1 cellular context compared by ENCODE assay signal in the genomic region with DNA sequence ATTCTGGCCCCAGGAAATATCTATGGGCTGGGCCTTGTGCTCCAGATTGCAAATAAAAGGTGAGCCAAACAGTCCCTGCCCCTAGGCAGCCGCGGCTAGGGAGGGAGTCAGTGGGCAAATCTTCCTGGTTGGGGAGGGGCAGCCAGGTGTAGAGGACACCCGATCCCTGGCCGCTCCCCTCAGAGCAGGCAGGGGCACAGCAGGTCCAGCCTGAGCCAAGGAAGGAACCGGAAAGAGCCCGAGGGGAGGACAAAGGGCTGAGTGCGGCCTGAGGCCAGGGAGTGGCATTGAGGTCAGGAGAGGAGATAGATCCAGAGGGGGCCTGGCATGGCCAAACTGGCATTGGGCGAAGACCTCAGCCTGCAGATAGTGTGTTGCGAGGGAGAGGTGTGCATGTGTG.
TF ChIP-seq lines count a peak whose summit lies in the region.

No MANE protein-coding gene starts in this region.

TF ChIP-seq in GM23338, 12 proteins besides CTCF, POLR2A, EP300 and RAD21 (continued from another document):
- TF ChIP-seq, protein P1, sequence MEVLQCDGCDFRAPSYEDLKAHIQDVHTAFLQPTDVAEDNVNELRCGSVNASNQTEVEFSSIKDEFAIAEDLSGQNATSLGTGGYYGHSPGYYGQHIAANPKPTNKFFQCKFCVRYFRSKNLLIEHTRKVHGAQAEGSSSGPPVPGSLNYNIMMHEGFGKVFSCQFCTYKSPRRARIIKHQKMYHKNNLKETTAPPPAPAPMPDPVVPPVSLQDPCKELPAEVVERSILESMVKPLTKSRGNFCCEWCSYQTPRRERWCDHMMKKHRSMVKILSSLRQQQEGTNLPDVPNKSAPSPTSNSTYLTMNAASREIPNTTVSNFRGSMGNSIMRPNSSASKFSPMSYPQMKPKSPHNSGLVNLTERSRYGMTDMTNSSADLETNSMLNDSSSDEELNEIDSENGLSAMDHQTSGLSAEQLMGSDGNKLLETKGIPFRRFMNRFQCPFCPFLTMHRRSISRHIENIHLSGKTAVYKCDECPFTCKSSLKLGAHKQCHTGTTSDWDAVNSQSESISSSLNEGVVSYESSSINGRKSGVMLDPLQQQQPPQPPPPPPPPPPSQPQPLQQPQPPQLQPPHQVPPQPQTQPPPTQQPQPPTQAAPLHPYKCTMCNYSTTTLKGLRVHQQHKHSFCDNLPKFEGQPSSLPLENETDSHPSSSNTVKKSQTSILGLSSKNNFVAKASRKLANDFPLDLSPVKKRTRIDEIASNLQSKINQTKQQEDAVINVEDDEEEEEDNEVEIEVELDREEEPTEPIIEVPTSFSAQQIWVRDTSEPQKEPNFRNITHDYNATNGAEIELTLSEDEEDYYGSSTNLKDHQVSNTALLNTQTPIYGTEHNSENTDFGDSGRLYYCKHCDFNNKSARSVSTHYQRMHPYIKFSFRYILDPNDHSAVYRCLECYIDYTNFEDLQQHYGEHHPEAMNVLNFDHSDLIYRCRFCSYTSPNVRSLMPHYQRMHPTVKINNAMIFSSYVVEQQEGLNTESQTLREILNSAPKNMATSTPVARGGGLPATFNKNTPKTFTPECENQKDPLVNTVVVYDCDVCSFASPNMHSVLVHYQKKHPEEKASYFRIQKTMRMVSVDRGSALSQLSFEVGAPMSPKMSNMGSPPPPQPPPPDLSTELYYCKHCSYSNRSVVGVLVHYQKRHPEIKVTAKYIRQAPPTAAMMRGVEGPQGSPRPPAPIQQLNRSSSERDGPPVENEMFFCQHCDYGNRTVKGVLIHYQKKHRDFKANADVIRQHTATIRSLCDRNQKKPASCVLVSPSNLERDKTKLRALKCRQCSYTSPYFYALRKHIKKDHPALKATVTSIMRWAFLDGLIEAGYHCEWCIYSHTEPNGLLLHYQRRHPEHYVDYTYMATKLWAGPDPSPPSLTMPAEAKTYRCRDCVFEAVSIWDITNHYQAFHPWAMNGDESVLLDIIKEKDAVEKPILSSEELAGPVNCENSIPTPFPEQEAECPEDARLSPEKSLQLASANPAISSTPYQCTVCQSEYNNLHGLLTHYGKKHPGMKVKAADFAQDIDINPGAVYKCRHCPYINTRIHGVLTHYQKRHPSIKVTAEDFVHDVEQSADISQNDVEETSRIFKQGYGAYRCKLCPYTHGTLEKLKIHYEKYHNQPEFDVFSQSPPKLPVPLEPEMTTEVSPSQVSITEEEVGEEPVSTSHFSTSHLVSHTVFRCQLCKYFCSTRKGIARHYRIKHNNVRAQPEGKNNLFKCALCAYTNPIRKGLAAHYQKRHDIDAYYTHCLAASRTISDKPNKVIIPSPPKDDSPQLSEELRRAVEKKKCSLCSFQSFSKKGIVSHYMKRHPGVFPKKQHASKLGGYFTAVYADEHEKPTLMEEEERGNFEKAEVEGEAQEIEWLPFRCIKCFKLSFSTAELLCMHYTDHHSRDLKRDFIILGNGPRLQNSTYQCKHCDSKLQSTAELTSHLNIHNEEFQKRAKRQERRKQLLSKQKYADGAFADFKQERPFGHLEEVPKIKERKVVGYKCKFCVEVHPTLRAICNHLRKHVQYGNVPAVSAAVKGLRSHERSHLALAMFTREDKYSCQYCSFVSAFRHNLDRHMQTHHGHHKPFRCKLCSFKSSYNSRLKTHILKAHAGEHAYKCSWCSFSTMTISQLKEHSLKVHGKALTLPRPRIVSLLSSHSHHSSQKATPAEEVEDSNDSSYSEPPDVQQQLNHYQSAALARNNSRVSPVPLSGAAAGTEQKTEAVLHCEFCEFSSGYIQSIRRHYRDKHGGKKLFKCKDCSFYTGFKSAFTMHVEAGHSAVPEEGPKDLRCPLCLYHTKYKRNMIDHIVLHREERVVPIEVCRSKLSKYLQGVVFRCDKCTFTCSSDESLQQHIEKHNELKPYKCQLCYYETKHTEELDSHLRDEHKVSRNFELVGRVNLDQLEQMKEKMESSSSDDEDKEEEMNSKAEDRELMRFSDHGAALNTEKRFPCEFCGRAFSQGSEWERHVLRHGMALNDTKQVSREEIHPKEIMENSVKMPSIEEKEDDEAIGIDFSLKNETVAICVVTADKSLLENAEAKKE (CRISPR knock-in tag; IDR thresholded peaks at IDR 0.05) = no peak
- TF ChIP-seq JUNB (IDR thresholded peaks at IDR 0.05; ENCODE audit: unreplicated experiment) (no peak), EZH2 (IDR thresholded peaks at IDR 0.05; ENCODE audit: low read depth, unreplicated experiment) (no peak)
- TF ChIP-seq, protein P2, sequence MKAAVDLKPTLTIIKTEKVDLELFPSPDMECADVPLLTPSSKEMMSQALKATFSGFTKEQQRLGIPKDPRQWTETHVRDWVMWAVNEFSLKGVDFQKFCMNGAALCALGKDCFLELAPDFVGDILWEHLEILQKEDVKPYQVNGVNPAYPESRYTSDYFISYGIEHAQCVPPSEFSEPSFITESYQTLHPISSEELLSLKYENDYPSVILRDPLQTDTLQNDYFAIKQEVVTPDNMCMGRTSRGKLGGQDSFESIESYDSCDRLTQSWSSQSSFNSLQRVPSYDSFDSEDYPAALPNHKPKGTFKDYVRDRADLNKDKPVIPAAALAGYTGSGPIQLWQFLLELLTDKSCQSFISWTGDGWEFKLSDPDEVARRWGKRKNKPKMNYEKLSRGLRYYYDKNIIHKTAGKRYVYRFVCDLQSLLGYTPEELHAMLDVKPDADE (IDR thresholded peaks at IDR 0.05) = no peak
